26 cellular contexts compared by ENCODE assay signal in the genomic region with DNA sequence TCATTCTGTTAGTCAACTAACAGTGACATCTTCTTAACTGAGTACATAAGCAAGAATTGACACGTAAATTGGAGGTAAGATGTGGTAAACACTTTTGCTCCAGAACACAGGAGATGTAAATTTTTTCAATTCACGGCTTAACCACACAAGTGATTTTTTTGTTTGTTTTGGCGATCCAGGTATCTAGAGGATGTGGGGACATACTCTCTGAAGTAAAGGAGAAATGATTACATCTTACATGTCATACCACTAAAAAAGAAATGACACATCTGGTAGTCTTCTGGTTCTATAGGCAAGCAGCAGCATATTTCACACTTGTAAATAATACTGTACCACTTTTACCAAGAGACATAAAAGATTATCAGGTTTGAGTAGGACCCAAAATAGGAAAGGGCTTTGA.
"Had no signal": no experiment of that assay in that cellular context is flagged by ENCODE, and none has a peak within 500 bp of the region (broad histone marks: within the 10 kb centered on the region; RNA-seq: fewer than 3 reads in every experiment).

No MANE protein-coding gene starts in this region.

- H3K27me3 Mint-ChIP-seq: naive thymus-derived CD4-positive, alpha-beta T cell; stimulated activated naive CD8-positive, alpha-beta T cell treated with anti-CD3 and anti-CD28 coated beads, Interleukin-15, Interleukin-2, amounts not matched to agents 100 ng/mL and 50 ng/mL, for 24 hours; type B pancreatic cell had no signal

- H3K27ac ChIP-seq: neural progenitor cell, ovary, prostate gland, right lobe of liver, sigmoid colon, stomach, thoracic aorta, thyroid gland, tibial nerve, upper lobe of right lung, uterus had no signal

- H2AFZ ChIP-seq: neural progenitor cell had no signal

- H3K9me3 ChIP-seq: ovary, prostate gland, right lobe of liver, sigmoid colon, thoracic aorta, thyroid gland, tibial nerve, upper lobe of right lung, uterus had no signal

- H3K36me3 ChIP-seq: neural progenitor cell, ovary, prostate gland, right lobe of liver, sigmoid colon, stomach, thoracic aorta, thyroid gland, tibial nerve, upper lobe of right lung, uterus had no signal

- FAIRE-seq: small intestine had no signal

- H3K9me3 Mint-ChIP-seq: nephron; neural progenitor cell; stimulated activated naive B cell treated with anti-CD40 and anti-IgM and Interleukin-4, amounts not matched to agents 10 μg/mL and 1 μg/mL and 100 μg/mL, for 72 hours; type B pancreatic cell had no signal

- H3K4me2 ChIP-seq: neural progenitor cell had no signal

- DNase-seq: naive thymus-derived CD4-positive, alpha-beta T cell; natural killer cell; occipital lobe; ovary; right cardiac atrium; right lobe of liver; sigmoid colon; small intestine; stimulated activated CD4-positive, alpha-beta T cell treated with anti-CD3 and anti-CD28 coated beads, Interleukin-15, amount 100 ng/mL, for 24 hours; stimulated activated CD4-positive, alpha-beta T cell treated with anti-CD3 and anti-CD28 coated beads, Interleukin-2, amount 100 ng/mL, for 24 hours; stimulated activated CD4-positive, alpha-beta T cell treated with anti-CD3 and anti-CD28 coated beads, Interleukin-2, amount 100 ng/mL, for 48 hours; stimulated activated CD4-positive, alpha-beta T cell treated with anti-CD3 and anti-CD28 coated beads, Interleukin-4, amount 100 ng/mL, for 24 hours; stimulated activated naive B cell treated with anti-CD40 and anti-IgM and Interleukin-4, amounts not matched to agents 10 μg/mL and 1 μg/mL and 100 μg/mL, for 72 hours; stimulated activated naive CD4-positive, alpha-beta T cell treated with Interleukin-2 at 50 U/mL for 16 hours; stomach; thyroid gland; upper lobe of right lung; uterus had no signal

- H3K27ac Mint-ChIP-seq: naive thymus-derived CD4-positive, alpha-beta T cell; natural killer cell; nephron; neural progenitor cell; stimulated activated effector memory CD8-positive, alpha-beta T cell treated with anti-CD3 and anti-CD28 coated beads, Interleukin-12 subunit alpha, Interleukin-12 subunit beta, amount 100 ng/mL, for 72 hours; stimulated activated naive B cell treated with anti-CD40 and anti-IgM and Interleukin-4, amounts not matched to agents 10 μg/mL and 1 μg/mL and 100 μg/mL, for 72 hours; stimulated activated naive CD8-positive, alpha-beta T cell treated with anti-CD3 and anti-CD28 coated beads, Interleukin-15, Interleukin-2, amounts not matched to agents 100 ng/mL and 50 ng/mL, for 24 hours; type B pancreatic cell had no signal

- H3K4me1 ChIP-seq: neural progenitor cell, prostate gland, right lobe of liver, sigmoid colon, stomach, thyroid gland, tibial nerve, upper lobe of right lung, uterus had no signal

- H3K4me3 Mint-ChIP-seq: naive thymus-derived CD4-positive, alpha-beta T cell; natural killer cell; nephron; neural progenitor cell; stimulated activated effector memory CD8-positive, alpha-beta T cell treated with anti-CD3 and anti-CD28 coated beads, Interleukin-12 subunit alpha, Interleukin-12 subunit beta, amount 100 ng/mL, for 72 hours; stimulated activated naive B cell treated with anti-CD40 and anti-IgM and Interleukin-4, amounts not matched to agents 10 μg/mL and 1 μg/mL and 100 μg/mL, for 72 hours; stimulated activated naive CD8-positive, alpha-beta T cell treated with anti-CD3 and anti-CD28 coated beads, Interleukin-15, Interleukin-2, amounts not matched to agents 100 ng/mL and 50 ng/mL, for 24 hours; type B pancreatic cell had no signal

- H3K36me3 Mint-ChIP-seq: naive thymus-derived CD4-positive, alpha-beta T cell; natural killer cell; neural progenitor cell; stimulated activated effector memory CD8-positive, alpha-beta T cell treated with anti-CD3 and anti-CD28 coated beads, Interleukin-12 subunit alpha, Interleukin-12 subunit beta, amount 100 ng/mL, for 72 hours; stimulated activated naive B cell treated with anti-CD40 and anti-IgM and Interleukin-4, amounts not matched to agents 10 μg/mL and 1 μg/mL and 100 μg/mL, for 72 hours; type B pancreatic cell had no signal

- H3K9ac ChIP-seq: neural progenitor cell had no signal

- H3K4me3 ChIP-seq: neural progenitor cell, ovary, prostate gland, right lobe of liver, sigmoid colon, stomach, thoracic aorta, thyroid gland, tibial nerve, upper lobe of right lung, uterus had no signal

- H3K4me1 Mint-ChIP-seq: naive thymus-derived CD4-positive, alpha-beta T cell; natural killer cell; nephron; neural progenitor cell; stimulated activated effector memory CD8-positive, alpha-beta T cell treated with anti-CD3 and anti-CD28 coated beads, Interleukin-12 subunit alpha, Interleukin-12 subunit beta, amount 100 ng/mL, for 72 hours; stimulated activated naive B cell treated with anti-CD40 and anti-IgM and Interleukin-4, amounts not matched to agents 10 μg/mL and 1 μg/mL and 100 μg/mL, for 72 hours had no signal

- ATAC-seq: naive thymus-derived CD4-positive, alpha-beta T cell; natural killer cell; right cardiac atrium; right lobe of liver; stimulated activated effector memory CD8-positive, alpha-beta T cell treated with anti-CD3 and anti-CD28 coated beads, Interleukin-12 subunit alpha, Interleukin-12 subunit beta, amount 100 ng/mL, for 72 hours; stimulated activated naive B cell treated with anti-CD40 and anti-IgM and Interleukin-4, amounts not matched to agents 10 μg/mL and 1 μg/mL and 100 μg/mL, for 72 hours; upper lobe of right lung had no signal

- H3K27me3 ChIP-seq: neural progenitor cell, ovary, right lobe of liver, sigmoid colon, stomach, thyroid gland, tibial nerve, upper lobe of right lung, uterus had no signal
